26 cellular contexts compared by ENCODE assay signal in the genomic region with DNA sequence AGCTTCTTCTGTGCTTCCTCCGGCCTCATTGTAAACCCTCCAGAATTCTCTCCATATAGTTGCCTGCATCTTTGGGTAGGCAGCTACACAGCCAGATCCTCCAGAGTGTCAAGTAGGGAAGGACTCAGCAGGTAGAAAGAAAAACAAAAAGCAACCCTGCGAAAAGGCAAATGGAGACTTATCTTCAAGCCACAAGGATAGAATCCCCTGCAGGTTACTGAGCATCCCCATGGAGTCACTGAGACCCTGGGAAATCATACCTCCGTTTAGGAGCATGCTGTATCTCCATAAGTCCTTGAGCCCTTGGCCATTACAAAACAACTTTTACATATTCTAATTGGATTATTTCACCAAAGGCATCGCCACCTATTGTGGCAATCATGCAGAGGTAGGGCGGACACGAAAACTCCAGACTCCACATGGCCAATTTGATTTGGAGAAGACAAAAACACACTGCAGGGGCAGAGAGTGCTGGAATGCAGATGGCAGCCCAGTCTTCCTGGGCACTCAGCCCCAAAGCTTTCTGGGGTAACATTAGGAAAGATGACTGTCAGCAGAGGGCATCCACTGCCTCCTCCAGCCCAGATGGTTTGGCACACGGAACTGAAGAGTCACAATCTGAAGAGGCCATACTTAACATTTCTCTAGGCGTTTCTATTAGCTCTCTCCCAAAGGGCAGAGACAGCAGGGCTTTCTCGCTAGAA. TPM values are rescaled to one million over a fixed set of nuclear protein-coding genes. Genes with fewer than 3 reads are reported as not detected.
DNase-seq lines count a peak whose midpoint lies in the region; ATAC-seq and TF ChIP-seq lines count a peak whose summit lies in the region.
"Had no signal": no experiment of that assay in that cellular context is flagged by ENCODE, and none has a peak within 500 bp of the region (broad histone marks: within the 10 kb centered on the region; RNA-seq: fewer than 3 reads in every experiment).

No MANE protein-coding gene starts in this region.

- peaks cover 9% of the 10 kb centered on the region for H3K4me1 ChIP-seq in parathyroid adenoma
- H3K4me1 ChIP-seq: BLaER1, HAP-1, SJCRH30 had no signal

- no peak for TF ChIP-seq CTCF in WTC11 (IDR thresholded peaks at IDR 0.05)
- TF ChIP-seq CTCF in parathyroid adenoma (IDR thresholded peaks at IDR 0.05), result no peak

- H3K36me3 ChIP-seq in parathyroid adenoma (ENCODE audit: control insufficient read depth, insufficient read depth, low read length), result no peaks in the 10 kb centered on the region
- H3K36me3 ChIP-seq: BLaER1, HAP-1, SJCRH30 had no signal

- H3K79me2 ChIP-seq in parathyroid adenoma, result no peaks in the 10 kb centered on the region

- H2AFZ ChIP-seq in parathyroid adenoma, result peak overlapping the region; percentile 87

- DNase-seq in NCI-H1092 treated with DMSO at 0.1 percent for 48 hours (lab: John Stamatoyannopoulos, UW), result peak; percentile 3
- no peak for DNase-seq in NCI-H1092 (lab: John Stamatoyannopoulos, UW)
- peak; percentile 40 for DNase-seq in Ammon's horn (ENCODE audit: low spot score)
- DNase-seq in WTC11 (ENCODE audit: low spot score), result no peak
- no peak for DNase-seq in GF-D8 (lab: John Stamatoyannopoulos, UW)
- DNase-seq: 8988T; ACHN; CD4-positive, CD25-positive, alpha-beta regulatory T cell; IMR-90; KG1; MM.1S; NCI-H1417 treated with DMSO at 0.1 percent for 48 hours; NCI-H1694 treated with DMSO at 0.1 percent for 48 hours; NCI-H2081; NCI-H2227 treated with DMSO at 0.1 percent for 48 hours; NCI-H774; NK-92 treated with Interleukin-12 subunit alpha and Interleukin-12 subunit beta, amount 100 ng/mL, for 24 hours; PC-3 had no signal

- H3K4me1 Mint-ChIP-seq in WTC11, result peaks cover 8% of the 10 kb centered on the region; the same call in 1 of the 2 replicates
- H3K4me1 Mint-ChIP-seq: CD4-positive, CD25-positive, alpha-beta regulatory T cell had no signal

- no peak overlapping the region for H3K9ac ChIP-seq in parathyroid adenoma
- H3K9ac ChIP-seq: BLaER1 had no signal

- H3K4me3 ChIP-seq in parathyroid adenoma (ENCODE audit: low read depth, low read length), result no peak overlapping the region
- H3K4me3 ChIP-seq: BLaER1, HAP-1, SJCRH30 had no signal

- no peaks in the 10 kb centered on the region for H3K27me3 ChIP-seq in parathyroid adenoma (ENCODE audit: control insufficient read depth, insufficient read depth, low read length)
- H3K27me3 ChIP-seq: BLaER1, SJCRH30 had no signal

- POLR2A ChIA-PET in WTC11 (lab: Charles Lee), result no interaction called here

- no peaks in the 10 kb centered on the region for H3K9me3 ChIP-seq in parathyroid adenoma (ENCODE audit: control insufficient read depth, low read length)
- H3K9me3 ChIP-seq: BLaER1, HAP-1, SJCRH30 had no signal

- H3K27me3 Mint-ChIP-seq in WTC11 (ENCODE audit: low read depth), result no peaks in the 10 kb centered on the region
- H3K27me3 Mint-ChIP-seq: CD4-positive, CD25-positive, alpha-beta regulatory T cell had no signal

- no peak overlapping the region for H3K4me3 Mint-ChIP-seq in WTC11
- H3K4me3 Mint-ChIP-seq: CD4-positive, CD25-positive, alpha-beta regulatory T cell had no signal

- H3K4me2 ChIP-seq in parathyroid adenoma (ENCODE audit: low read length), result no peak overlapping the region
- H3K4me2 ChIP-seq: BLaER1 had no signal

- H3K36me3 Mint-ChIP-seq in WTC11, result no peaks in the 10 kb centered on the region

- ATAC-seq in WTC11, result peak; percentile 56
- ATAC-seq in HG02938 (IDR thresholded peaks at IDR 0.05; ENCODE audit: unreplicated experiment), result no peak
- ATAC-seq in GM19452 (IDR thresholded peaks at IDR 0.05; ENCODE audit: unreplicated experiment), result no peak
- ATAC-seq: PC-3, Right ventricle myocardium inferior had no signal

- CTCF ChIA-PET in WTC11 (lab: Charles Lee), result interaction anchor here (1.0 to 1.4 kb wide), 3 partner anchors 20 to 98 kb away, joined by 3 to 6 read pairs (median 3); no protein-coding TSS in a partner anchor

- H3K9me3 Mint-ChIP-seq in WTC11, result no peaks in the 10 kb centered on the region
- H3K9me3 Mint-ChIP-seq: CD4-positive, CD25-positive, alpha-beta regulatory T cell had no signal

- H3K27ac ChIP-seq in parathyroid adenoma, result peak overlapping the region; percentile 52
- H3K27ac ChIP-seq: BLaER1, SJCRH30 had no signal

- H3K27ac Mint-ChIP-seq in WTC11, result no peak overlapping the region

TF ChIP-seq in WTC11, 78 proteins besides CTCF, POLR2A, EP300 and RAD21:
- TF ChIP-seq ATF1 (CRISPR knock-in tag; IDR thresholded peaks at IDR 0.05) (no peak), IRF2 (CRISPR knock-in tag; IDR thresholded peaks at IDR 0.05; ENCODE audit: borderline replicate concordance, low read depth) (no peak), NFATC4 (CRISPR knock-in tag; IDR thresholded peaks at IDR 0.05) (no peak), ZBTB21 (CRISPR knock-in tag; IDR thresholded peaks at IDR 0.05; ENCODE audit: borderline replicate concordance) (no peak), ZNF317 (CRISPR knock-in tag; IDR thresholded peaks at IDR 0.05; ENCODE audit: borderline replicate concordance, low read depth) (no peak), ERG (CRISPR knock-in tag; IDR thresholded peaks at IDR 0.05) (no peak), ZMAT4 (CRISPR knock-in tag; IDR thresholded peaks at IDR 0.05) (no peak), ETV6 (CRISPR knock-in tag; IDR thresholded peaks at IDR 0.05) (0 out of 2 replicates have a peak, but pooled peaks have one; percentile 15), TEAD1 (CRISPR knock-in tag; IDR thresholded peaks at IDR 0.05) (peak; percentile 24; the same call in 1 of the 2 replicates), ZNF232 (CRISPR knock-in tag; IDR thresholded peaks at IDR 0.05) (no peak)
- TF ChIP-seq, protein P1, sequence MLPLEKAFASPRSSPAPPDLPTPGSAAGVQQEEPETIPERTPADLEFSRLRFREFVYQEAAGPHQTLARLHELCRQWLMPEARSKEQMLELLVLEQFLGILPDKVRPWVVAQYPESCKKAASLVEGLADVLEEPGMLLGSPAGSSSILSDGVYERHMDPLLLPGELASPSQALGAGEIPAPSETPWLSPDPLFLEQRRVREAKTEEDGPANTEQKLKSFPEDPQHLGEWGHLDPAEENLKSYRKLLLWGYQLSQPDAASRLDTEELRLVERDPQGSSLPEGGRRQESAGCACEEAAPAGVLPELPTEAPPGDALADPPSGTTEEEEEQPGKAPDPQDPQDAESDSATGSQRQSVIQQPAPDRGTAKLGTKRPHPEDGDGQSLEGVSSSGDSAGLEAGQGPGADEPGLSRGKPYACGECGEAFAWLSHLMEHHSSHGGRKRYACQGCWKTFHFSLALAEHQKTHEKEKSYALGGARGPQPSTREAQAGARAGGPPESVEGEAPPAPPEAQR (CRISPR knock-in tag; IDR thresholded peaks at IDR 0.05), result no peak
TF ChIP-seq in WTC11: peak in this region for 2.

RNA-seq across cellular contexts. Expression of gene ALDH8A1, which starts 28.5 kb away (rescaled TPM):
- total RNA-seq in WTC11 (2021), result 0.17 to 0.46 TPM (median 0.23 TPM) in 3 replicates
- total RNA-seq: NCI-H460, Right ventricle myocardium inferior had no signal

Comparison
In these comparisons a context has a peak if more than half of its experiments do, and no peak if none do; other contexts are left out.
1. DNase-seq: peak in NCI-H1092 treated with DMSO at 0.1 percent for 48 hours (single experiment) and Ammon's horn (single experiment); none in NCI-H1092 (single experiment), WTC11 (single experiment) and GF-D8 (single experiment).